1 cellular context compared by ENCODE assay signal in genomic region chr6:167847936-167848335, GRCh38.
TF ChIP-seq lines count a peak whose summit lies in the region.

No MANE protein-coding gene starts in this region.

TF ChIP-seq in H1, 55 proteins besides CTCF, POLR2A, EP300 and RAD21:
- TF ChIP-seq ATF2 (IDR thresholded peaks at IDR 0.05; ENCODE audit: low read length): no peak
- no peak for TF ChIP-seq EGR1 (IDR thresholded peaks at IDR 0.05; ENCODE audit: borderline replicate concordance, low read depth, low read length)
